ENCODE assay signal across 6 cellular contexts in genomic region chr19:35716735-35716984, GRCh38. TPM values are rescaled to one million over a fixed set of nuclear protein-coding genes. Genes with fewer than 3 reads are reported as not detected.
DNase-seq lines count a peak whose midpoint lies in the region; ATAC-seq and TF ChIP-seq lines count a peak whose summit lies in the region.

No MANE protein-coding gene starts in this region.

- no peak for DNase-seq in SW480 (ENCODE audit: low spot score)
- no peak for DNase-seq in SIG-M5 treated with dmso at 0.1 percent for 504 hours (lab: John Stamatoyannopoulos, UW; ENCODE audit: unreplicated experiment)

- H3K27ac ChIP-seq in HUES6 (ENCODE audit: low read depth, low read length): peak overlapping the region; percentile 61; the same call in 1 of the 2 replicates
- H3K27ac ChIP-seq in esophagus (ENCODE audit: low read depth in 2 of 2, low read length in 1 of 2): peak overlapping the region; percentile 85 to 92
- H3K27ac ChIP-seq in skin epidermis: peak overlapping the region; percentile 65 to 97 (median 91)

- H3K9ac ChIP-seq in HUES6 (ENCODE audit: low read length): peak overlapping the region; percentile 85

- H3K4me1 ChIP-seq in HUES6 (ENCODE audit: control insufficient read depth, insufficient read depth, low read length) (peaks cover 26% of the 10 kb centered on the region), esophagus (ENCODE audit: control insufficient read depth in 2 of 2, insufficient read depth in 2 of 2, low read length in 1 of 2) (peaks cover 4 to 19% of the 10 kb centered on the region in 2 donors)

- WGBS in esophagus, 2 donors: 0 to 1% methylated on average over 20 of the region's 20 CpGs

- H3K4me3 ChIP-seq in HUES6 (ENCODE audit: low read depth, low read length) (peak overlapping the region; percentile 84), esophagus (ENCODE audit: low read depth in 1 of 2, low read length in 2 of 2) (peak overlapping the region; percentile 80 to 91), skin epidermis (peak overlapping the region; percentile 69 to 97 (median 91))

- H3K9me3 ChIP-seq in HUES6 (ENCODE audit: control insufficient read depth, insufficient read depth, low read depth, low read length) (no peaks in the 10 kb centered on the region), esophagus (ENCODE audit: control insufficient read depth in 2 of 2, insufficient read depth in 1 of 2, low read depth in 1 of 2, low read length in 1 of 2) (no peaks in the 10 kb centered on the region)

- peaks cover 19% of the 10 kb centered on the region for H3K36me3 ChIP-seq in HUES6 (ENCODE audit: control insufficient read depth, insufficient read depth, low read length)
- H3K36me3 ChIP-seq in esophagus (ENCODE audit: control insufficient read depth in 2 of 2, insufficient read depth in 2 of 2, low read length in 1 of 2): peaks cover 4 to 13% of the 10 kb centered on the region in 2 donors

- peak; percentile 12 for ATAC-seq in GM18505 (IDR thresholded peaks at IDR 0.05; ENCODE audit: unreplicated experiment)

- H3K27me3 ChIP-seq in HUES6 (ENCODE audit: control insufficient read depth, insufficient read depth, low read length) (peaks cover 6% of the 10 kb centered on the region; the same call in 1 of the 2 replicates), esophagus (ENCODE audit: control insufficient read depth in 1 of 2, insufficient read depth in 2 of 2, low read length in 2 of 2) (no peaks in the 10 kb centered on the region)

- TF ChIP-seq POLR2A in GM18505 (IDR thresholded peaks at IDR 0.05; ENCODE audit: borderline replicate concordance, extremely low read depth, insufficient read depth, insufficient read length): no peak

RNA-seq across cellular contexts. Expression of gene KMT2B, which starts 1.1 kb away (rescaled TPM):
- polyA plus RNA-seq in esophagus: 10 to 100 TPM; 21.5 to 33.8 TPM

RNA-seq across cellular contexts. Expression of gene ZBTB32, which starts 12.3 kb away (rescaled TPM):
- under 1 TPM; 0.07 to 0.18 TPM for polyA plus RNA-seq in esophagus

RNA-seq across cellular contexts. Expression of gene IGFLR1, which starts 25.6 kb away (rescaled TPM):
- 1 to 10 TPM; 4.3 to 5.1 TPM for polyA plus RNA-seq in esophagus

RNA-seq across cellular contexts. Expression of gene U2AF1L4, which starts 28.6 kb away (rescaled TPM):
- polyA plus RNA-seq in esophagus: 10 to 100 TPM; 17.4 to 43.4 TPM

RNA-seq across cellular contexts. Expression of gene PSENEN, which starts 28.8 kb away (rescaled TPM):
- 100 to 1,000 TPM in 1 of 2 donors, 10 to 100 TPM in 1; 62.5 to 128 TPM for polyA plus RNA-seq in esophagus
